Comparison of ENCODE assay signal across 8 cellular contexts in the genomic region with DNA sequence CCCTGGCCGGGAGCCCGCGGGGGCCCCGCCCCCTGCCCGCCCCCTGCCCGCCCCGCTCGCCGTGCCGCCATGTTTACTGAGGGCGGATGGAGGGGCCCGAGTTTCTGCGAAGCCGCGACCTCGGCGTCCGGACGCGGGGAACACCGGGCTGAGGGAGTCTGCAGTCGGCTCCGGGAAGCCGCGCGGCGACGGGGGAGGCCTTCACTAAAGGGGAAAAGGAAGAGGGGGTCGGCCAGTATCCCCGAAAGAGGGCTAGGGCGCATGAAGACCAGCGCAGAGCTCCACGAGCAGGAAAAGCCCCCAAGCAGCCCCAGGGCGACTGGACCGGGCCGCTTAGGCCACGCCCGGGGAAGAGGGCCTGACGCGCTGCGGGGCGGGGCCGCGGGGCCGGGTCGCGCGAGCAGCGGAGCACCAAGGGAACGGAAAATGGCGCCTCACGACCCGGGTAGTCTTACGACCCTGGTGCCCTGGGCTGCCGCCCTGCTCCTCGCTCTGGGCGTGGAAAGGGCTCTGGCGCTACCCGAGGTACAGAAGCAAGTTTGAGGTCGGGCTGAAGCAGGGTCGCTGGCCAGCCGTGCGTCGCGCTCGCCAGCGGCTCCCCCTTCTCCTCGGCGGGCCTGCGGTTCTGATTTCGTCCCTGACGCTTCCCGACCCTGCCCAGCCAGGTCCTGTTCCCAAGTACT. TPM values are rescaled to one million over a fixed set of nuclear protein-coding genes. Genes with fewer than 3 reads are reported as not detected.
DNase-seq lines count a peak whose midpoint lies in the region; ATAC-seq and TF ChIP-seq lines count a peak whose summit lies in the region.

A gene with protein sequence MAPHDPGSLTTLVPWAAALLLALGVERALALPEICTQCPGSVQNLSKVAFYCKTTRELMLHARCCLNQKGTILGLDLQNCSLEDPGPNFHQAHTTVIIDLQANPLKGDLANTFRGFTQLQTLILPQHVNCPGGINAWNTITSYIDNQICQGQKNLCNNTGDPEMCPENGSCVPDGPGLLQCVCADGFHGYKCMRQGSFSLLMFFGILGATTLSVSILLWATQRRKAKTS (plus strand): TSS at position 99 of the 683 bp plus-strand sequence. CDS start 328 bp downstream, at position 427.
Gene SLC5A6, minus strand, starts transcription at position 326 of the 683 bp plus-strand sequence. CDS start 4,618 bp downstream, outside the sequence.

- peak; percentile 70 for ATAC-seq in HG02870 (IDR thresholded peaks at IDR 0.05; ENCODE audit: unreplicated experiment)

- no peaks in the 10 kb centered on the region for H3K27me3 ChIP-seq in transverse colon

- TF ChIP-seq EP300 in transverse colon (IDR thresholded peaks at IDR 0.05; ENCODE audit: low read depth): no peak

- intact Hi-C loops in cardiac septum (cut with DNase I): loop anchor here (2.0 to 5.0 kb wide), 3 partner anchors 77 to 159 kb away; partner anchors contain the start of genes EIF2B4, PREB and SNX17
- intact Hi-C loops in posterior cingulate gyrus (cut with DNase I): loop anchor here (5.0 kb wide), 2 partner anchors 80 to 160 kb away; partner anchors contain the start of genes EIF2B4, PREB and SNX17
- intact Hi-C loops in transverse colon (cut with DNase I; ENCODE audit: low total_unique reads): loop anchor here (10.0 kb wide), 1 partner anchor 77 kb away; the partner anchor contains the start of genes PREB and PRR30

- peak; percentile 93 for TF ChIP-seq POLR2A in transverse colon (IDR thresholded peaks at IDR 0.05)

- H3K4me1 ChIP-seq in transverse colon: peaks cover 12 to 38% (median 17%) of the 10 kb centered on the region in 4 donors

- in situ Hi-C loops in GM13977 (cut with MboI; ENCODE audit: low pct_unique_long_range_greater_than_20kb, low sequenced_read_pairs, unreplicated experiment): no loop called here
- in situ Hi-C loops in transverse colon (cut with MboI; ENCODE audit: low pct_ligation_motif_present in 1 of 4, low pct_unique_long_range_greater_than_20kb in 1 of 4, low sequenced_read_pairs in 3 of 4): loop anchor here in 1 of 4 donors (25.0 kb wide), 1 partner anchor 100 kb away; the partner anchor contains the start of genes ABHD1 and CGREF1

- no peaks in the 10 kb centered on the region for H3K9me3 ChIP-seq in transverse colon

- DNase-seq in GM13977 (ENCODE audit: low spot score) (peak; percentile 97), NCI-H146 (lab: John Stamatoyannopoulos, UW) (peak; percentile 90), T-helper 1 cell (peak; percentile 76 to 91 (median 84)), cardiac septum (ENCODE audit: low spot score) (peak; percentile 95), posterior cingulate gyrus (peak; percentile 76 to 98 (median 88)), transverse colon (peak; percentile 92)

- H3K27ac ChIP-seq in adipose tissue (ENCODE audit: low read depth, low read length) (peak within 1 kb of the TSS; percentile 95), transverse colon (peak within 1 kb of the TSS; percentile 94 to 98 (median 96))

- H3K4me3 ChIP-seq in transverse colon: peak within 1 kb of the TSS; percentile 61 to 90 (median 80)

- H3K36me3 ChIP-seq in transverse colon: peaks cover 0 to 5% (median 0%) of the 10 kb centered on the region in 4 donors

- TF ChIP-seq CTCF in GM13977 (IDR thresholded peaks at IDR 0.05; ENCODE audit: extremely low read depth, insufficient read depth, missing control alignments): no peak
- TF ChIP-seq CTCF in transverse colon (IDR thresholded peaks at IDR 0.05): no peak

- WGBS in adipose tissue, 3 donors: 0 to 1% (median 0%) methylated on average over 63 to 73 of the region's 73 CpGs
- WGBS in transverse colon (ENCODE audit: low coverage in 1 of 2), 2 donors: 0% methylated on average over 48 of the region's 73 CpGs; no CpG with 5 or more reads in 1 of the 2 donors

RNA-seq across cellular contexts. Expression of the first gene that starts in this region (rescaled TPM):
- polyA plus RNA-seq in adipose tissue: 100 to 1,000 TPM in 2 of 3 donors, 10 to 100 TPM in 1; 93.7 to 176 (median 170) TPM
- total RNA-seq in cardiac septum: 131 TPM
- 100 to 1,000 TPM in 2 of 4 donors, 10 to 100 TPM in 2; 64.7 to 179 (median 121) TPM for total RNA-seq in transverse colon

RNA-seq across cellular contexts. Expression of gene SLC5A6, which starts in this region (rescaled TPM):
- 100 to 1,000 TPM in 1 of 3 donors, 10 to 100 TPM in 2; 23.4 to 287 (median 33.4) TPM for polyA plus RNA-seq in adipose tissue
- total RNA-seq in cardiac septum (11.4 TPM), transverse colon (10 to 100 TPM; 22.8 to 58.3 (median 41.0) TPM)

Comparison
In these comparisons a context has a peak if more than half of its experiments do, and no peak if none do; other contexts are left out.
1. Peak in every context shown above with its lines: DNase-seq, ATAC-seq, H3K4me3 ChIP-seq and H3K27ac ChIP-seq.